In the genomic region with DNA sequence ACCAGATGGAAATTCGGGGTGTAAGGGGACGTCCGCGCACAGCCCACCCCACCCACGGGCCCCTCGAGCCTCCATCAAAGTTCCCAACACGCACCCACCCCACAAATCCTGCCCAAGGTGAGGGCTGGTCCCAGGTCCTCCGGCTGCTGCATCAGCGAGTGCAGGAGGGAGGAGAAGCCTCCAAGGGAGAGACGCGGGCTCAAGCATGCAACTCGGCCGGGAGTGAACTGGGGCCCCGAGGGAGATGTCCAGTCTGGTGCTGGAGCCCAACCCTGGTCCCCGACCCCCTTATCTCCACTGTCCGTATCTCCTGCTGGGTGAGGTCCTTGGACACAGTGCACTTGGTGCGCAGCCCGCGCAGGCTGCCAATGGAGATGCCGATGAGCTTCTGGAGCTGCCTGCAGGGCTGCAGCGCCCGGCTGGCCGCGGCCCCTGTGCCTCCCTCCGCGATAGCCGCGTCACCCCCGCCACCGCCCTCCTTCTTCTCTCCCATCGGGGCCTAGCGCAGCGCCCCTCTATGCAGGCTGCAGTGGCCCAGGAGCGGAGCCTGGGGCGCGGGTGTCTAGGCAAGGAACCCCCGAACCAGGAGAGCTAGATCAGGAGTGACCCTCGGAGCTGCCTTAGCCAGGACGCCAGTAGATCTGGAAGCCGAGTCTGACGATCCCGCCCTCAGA, we compare ENCODE assay signal across 18 cellular contexts.
A peak's percentile ranks its signal among the peaks of the same experiment; 100 is the strongest.
DNase-seq lines count a peak whose midpoint lies in the region; ATAC-seq, FAIRE-seq and TF ChIP-seq lines count a peak whose summit lies in the region.
"Had no signal": no experiment of that assay in that cellular context is flagged by ENCODE, and none has a peak within 500 bp of the region (broad histone marks: within the 10 kb centered on the region; RNA-seq: fewer than 3 reads in every experiment).

No MANE protein-coding gene starts in this region.

- TF ChIP-seq POLR2A in suprapubic skin (IDR thresholded peaks at IDR 0.05): no peak
- TF ChIP-seq POLR2A in H54 (IDR thresholded peaks at IDR 0.05; ENCODE audit: low read depth, low read length): no peak

- peaks cover 35% of the 10 kb centered on the region for H3K9me3 Mint-ChIP-seq in activated naive CD4-positive, alpha-beta T cell treated with anti-CD3 and anti-CD28 coated beads, Interleukin-2, amount 10 ng/mL, durations not matched to agents 7 days and 5 days
- H3K9me3 Mint-ChIP-seq in activated CD8-positive, alpha-beta T cell treated with anti-CD3 and anti-CD28 coated beads for 36 hours: peaks cover 18% of the 10 kb centered on the region

- peaks cover 4% of the 10 kb centered on the region for H3K27me3 Mint-ChIP-seq in activated naive CD4-positive, alpha-beta T cell treated with anti-CD3 and anti-CD28 coated beads, Interleukin-2, amount 10 ng/mL, durations not matched to agents 7 days and 5 days
- peaks cover 2% of the 10 kb centered on the region for H3K27me3 Mint-ChIP-seq in activated CD8-positive, alpha-beta T cell treated with anti-CD3 and anti-CD28 coated beads for 36 hours
- H3K27me3 Mint-ChIP-seq: activated CD4-positive, alpha-beta memory T cell treated with anti-CD3 and anti-CD28 coated beads, Interleukin-2, amount 10 ng/mL, durations not matched to agents 7 days and 5 days; natural killer cell treated with Interleukin-12 subunit alpha and Interleukin-12 subunit beta and Interleukin-15 and Interleukin-18, amount 100 ng/mL, for 72 hours had no signal

- H3K27ac Mint-ChIP-seq in activated naive CD4-positive, alpha-beta T cell treated with anti-CD3 and anti-CD28 coated beads, Interleukin-2, amount 10 ng/mL, durations not matched to agents 7 days and 5 days: no peak overlapping the region
- no peak overlapping the region for H3K27ac Mint-ChIP-seq in activated CD8-positive, alpha-beta T cell treated with anti-CD3 and anti-CD28 coated beads for 36 hours
- H3K27ac Mint-ChIP-seq: activated CD4-positive, alpha-beta memory T cell treated with anti-CD3 and anti-CD28 coated beads, Interleukin-2, amount 10 ng/mL, durations not matched to agents 7 days and 5 days; natural killer cell treated with Interleukin-12 subunit alpha and Interleukin-12 subunit beta and Interleukin-15 and Interleukin-18, amount 100 ng/mL, for 72 hours had no signal

- DNase-seq in Daoy (ENCODE audit: low read depth) (peak; percentile 16), RWPE2 (ENCODE audit: low spot score) (peak; percentile 59), right cardiac atrium (peak; percentile 36 to 73 (median 73)), suprapubic skin (ENCODE audit: low spot score in 2 of 2) (peak; percentile 64 to 80), H54 (ENCODE audit: insufficient read length, low spot score) (no peak)
- DNase-seq in activated naive CD4-positive, alpha-beta T cell treated with anti-CD3 and anti-CD28 coated beads, Interleukin-2, amount 10 ng/mL, durations not matched to agents 7 days and 5 days: no peak
- no peak for DNase-seq in activated CD8-positive, alpha-beta T cell treated with anti-CD3 and anti-CD28 coated beads for 36 hours
- DNase-seq: activated CD4-positive, alpha-beta memory T cell treated with anti-CD3 and anti-CD28 coated beads, Interleukin-2, amount 10 ng/mL, durations not matched to agents 7 days and 5 days; amniotic stem cell; DMS79; IMR-90; mesenchymal stem cell; NCI-H2081; NCI-H524 treated with DMSO at 0.1 percent for 48 hours; PC-9 had no signal

- H3K4me1 ChIP-seq in RWPE2 (ENCODE audit: insufficient read depth, poor library complexity, severe bottlenecking): no peaks in the 10 kb centered on the region
- no peaks in the 10 kb centered on the region for H3K4me1 ChIP-seq in right cardiac atrium (ENCODE audit: control insufficient read depth, insufficient read depth, low read length)
- no peaks in the 10 kb centered on the region for H3K4me1 ChIP-seq in suprapubic skin
- H3K4me1 ChIP-seq: gastroesophageal sphincter had no signal

- H3K4me1 Mint-ChIP-seq in activated naive CD4-positive, alpha-beta T cell treated with anti-CD3 and anti-CD28 coated beads, Interleukin-2, amount 10 ng/mL, durations not matched to agents 7 days and 5 days: no peaks in the 10 kb centered on the region
- H3K4me1 Mint-ChIP-seq in activated CD8-positive, alpha-beta T cell treated with anti-CD3 and anti-CD28 coated beads for 36 hours (ENCODE audit: low read depth): no peaks in the 10 kb centered on the region
- H3K4me1 Mint-ChIP-seq: activated CD4-positive, alpha-beta memory T cell treated with anti-CD3 and anti-CD28 coated beads, Interleukin-2, amount 10 ng/mL, durations not matched to agents 7 days and 5 days had no signal

- CTCF ChIA-PET in activated naive CD4-positive, alpha-beta T cell treated with anti-CD3 and anti-CD28 coated beads, Interleukin-2, amount 10 ng/mL, durations not matched to agents 7 days and 5 days (lab: Charles Lee): no interaction called here
- CTCF ChIA-PET in activated CD8-positive, alpha-beta T cell treated with anti-CD3 and anti-CD28 coated beads for 36 hours (lab: Charles Lee): no interaction called here

- no peak overlapping the region for H3K4me3 Mint-ChIP-seq in activated naive CD4-positive, alpha-beta T cell treated with anti-CD3 and anti-CD28 coated beads, Interleukin-2, amount 10 ng/mL, durations not matched to agents 7 days and 5 days
- no peak overlapping the region for H3K4me3 Mint-ChIP-seq in activated CD8-positive, alpha-beta T cell treated with anti-CD3 and anti-CD28 coated beads for 36 hours
- H3K4me3 Mint-ChIP-seq: activated CD4-positive, alpha-beta memory T cell treated with anti-CD3 and anti-CD28 coated beads, Interleukin-2, amount 10 ng/mL, durations not matched to agents 7 days and 5 days; natural killer cell treated with Interleukin-12 subunit alpha and Interleukin-12 subunit beta and Interleukin-15 and Interleukin-18, amount 100 ng/mL, for 72 hours had no signal

- 72% methylated on average over 42 of the region's 42 CpGs for WGBS in right cardiac atrium
- WGBS in suprapubic skin: 60% methylated on average over 21 of the region's 42 CpGs

- H3K9me3 ChIP-seq in RWPE2 (ENCODE audit: severe bottlenecking) (no peaks in the 10 kb centered on the region), right cardiac atrium (ENCODE audit: control insufficient read depth, low read length) (no peaks in the 10 kb centered on the region), suprapubic skin (peaks cover 10% of the 10 kb centered on the region)

- peaks cover 2% of the 10 kb centered on the region for H3K36me3 Mint-ChIP-seq in activated naive CD4-positive, alpha-beta T cell treated with anti-CD3 and anti-CD28 coated beads, Interleukin-2, amount 10 ng/mL, durations not matched to agents 7 days and 5 days
- H3K36me3 Mint-ChIP-seq in activated CD8-positive, alpha-beta T cell treated with anti-CD3 and anti-CD28 coated beads for 36 hours (ENCODE audit: low read depth): peaks cover 3% of the 10 kb centered on the region

- no peak overlapping the region for H3K27ac ChIP-seq in RWPE2 (ENCODE audit: poor library complexity, severe bottlenecking)
- no peak overlapping the region for H3K27ac ChIP-seq in right cardiac atrium (ENCODE audit: low read length)
- H3K27ac ChIP-seq in suprapubic skin: no peak overlapping the region
- H3K27ac ChIP-seq: gastroesophageal sphincter, PC-9, VCaP had no signal

- intact Hi-C loops in right cardiac atrium (cut with DNase I): no loop called here
- intact Hi-C loops in activated CD8-positive, alpha-beta T cell treated with anti-CD3 and anti-CD28 coated beads for 36 hours (cut with micrococcal nuclease): no loop called here

- FAIRE-seq in H54 (lab: Jason Lieb, UNC): no peak

- H3K27me3 ChIP-seq in RWPE2 (ENCODE audit: insufficient read depth, poor library complexity, severe bottlenecking): no peaks in the 10 kb centered on the region
- H3K27me3 ChIP-seq in right cardiac atrium (ENCODE audit: control insufficient read depth, insufficient read depth): no peaks in the 10 kb centered on the region
- no peaks in the 10 kb centered on the region for H3K27me3 ChIP-seq in suprapubic skin

- POLR2A ChIA-PET in activated CD8-positive, alpha-beta T cell treated with anti-CD3 and anti-CD28 coated beads for 36 hours (lab: Charles Lee): no interaction called here

- no peaks in the 10 kb centered on the region for H3K36me3 ChIP-seq in RWPE2 (ENCODE audit: low read depth)
- H3K36me3 ChIP-seq in suprapubic skin: no peaks in the 10 kb centered on the region
- H3K36me3 ChIP-seq: gastroesophageal sphincter had no signal

- ATAC-seq in RWPE2 (ENCODE audit: low read depth) (no peak), right cardiac atrium (no peak)
- no peak for ATAC-seq in activated CD8-positive, alpha-beta T cell treated with anti-CD3 and anti-CD28 coated beads for 36 hours
- ATAC-seq: gastroesophageal sphincter; natural killer cell treated with Interleukin-12 subunit alpha and Interleukin-12 subunit beta and Interleukin-15 and Interleukin-18, amount 100 ng/mL, for 72 hours had no signal

- H3K4me3 ChIP-seq in RWPE2 (ENCODE audit: severe bottlenecking) (no peak overlapping the region), right cardiac atrium (ENCODE audit: low read length) (no peak overlapping the region), suprapubic skin (no peak overlapping the region)
- H3K4me3 ChIP-seq: gastroesophageal sphincter, PC-9 had no signal

- TF ChIP-seq CTCF in RWPE2 (IDR thresholded peaks at IDR 0.05; ENCODE audit: poor library complexity, severe bottlenecking): no peak
- no peak for TF ChIP-seq CTCF in suprapubic skin (IDR thresholded peaks at IDR 0.05)
- no peak for TF ChIP-seq CTCF in activated CD8-positive, alpha-beta T cell treated with anti-CD3 and anti-CD28 coated beads for 36 hours (IDR thresholded peaks at IDR 0.05)

- no peak for TF ChIP-seq EP300 in suprapubic skin (IDR thresholded peaks at IDR 0.05)

Comparison
In these comparisons a context has a peak if more than half of its experiments do, and no peak if none do; other contexts are left out.
1. DNase-seq: peak in Daoy (single experiment), RWPE2 (single experiment), right cardiac atrium (3 of 3) and suprapubic skin (2 of 2); none in activated naive CD4-positive, alpha-beta T cell treated with anti-CD3 and anti-CD28 coated beads, Interleukin-2, amount 10 ng/mL, durations not matched to agents 7 days and 5 days (single experiment), activated CD8-positive, alpha-beta T cell treated with anti-CD3 and anti-CD28 coated beads for 36 hours (single experiment) and H54 (single experiment).